In genomic region chr11:118820412-118821357, GRCh38 we compare ENCODE assay signal across 8 cellular contexts. TPM values are rescaled to one million over a fixed set of nuclear protein-coding genes. Genes with fewer than 3 reads are reported as not detected.
DNase-seq lines count a peak whose midpoint lies in the region; ATAC-seq and TF ChIP-seq lines count a peak whose summit lies in the region.

No MANE protein-coding gene starts in this region.

- no peak overlapping the region for H4K8ac ChIP-seq in mesendoderm (ENCODE audit: low read depth, low read length)

- no peak overlapping the region for H3K4me3 ChIP-seq in GM23338
- no peak overlapping the region for H3K4me3 ChIP-seq in mesendoderm (ENCODE audit: low read length)

- peaks cover 8% of the 10 kb centered on the region; the same call in 2 of the 3 replicates for H3K4me1 Mint-ChIP-seq in GM23338

- no peak overlapping the region for H4K5ac ChIP-seq in mesendoderm (ENCODE audit: low read length)

- no peak overlapping the region for H3K18ac ChIP-seq in mesendoderm (ENCODE audit: low read length)

- no peaks in the 10 kb centered on the region for H3K9me2 ChIP-seq in GM23338 (ENCODE audit: insufficient read depth)

- H2AK5ac ChIP-seq in mesendoderm (ENCODE audit: low read length) = no peak overlapping the region

- H3K36me3 ChIP-seq in GM23338 (ENCODE audit: insufficient read depth) (no peaks in the 10 kb centered on the region), mesendoderm (ENCODE audit: control insufficient read depth, insufficient read depth, low read length) (no peaks in the 10 kb centered on the region)

- H3K4me2 ChIP-seq in GM23338 (no peak overlapping the region), mesendoderm (ENCODE audit: low read length) (no peak overlapping the region)

- H3K27ac ChIP-seq in GM23338 (ENCODE audit: low read depth) (no peak overlapping the region), mesendoderm (ENCODE audit: low read depth, low read length) (no peak overlapping the region)

- peak; percentile 45 for DNase-seq in DMS 273 (lab: John Stamatoyannopoulos, UW; ENCODE audit: unreplicated experiment)
- DNase-seq in DMS 273 treated with DMSO at 0.1 percent for 48 hours (lab: John Stamatoyannopoulos, UW) = no peak
- DNase-seq in GM23338 (ENCODE audit: low spot score) = peak; percentile 46
- peak; percentile 86 for DNase-seq in NAMALWA (ENCODE audit: low spot score)
- peak; percentile 54 to 90 for DNase-seq in T47D (ENCODE audit: low read depth in 1 of 2, low spot score in 1 of 2)
- peak; percentile 9 for DNase-seq in mesendoderm
- DNase-seq in 8988T = no peak
- no peak for DNase-seq in activated gamma-delta T cell (lab: John Stamatoyannopoulos, UW)

- no peak overlapping the region for H3K56ac ChIP-seq in mesendoderm (ENCODE audit: low read length)

- no peak overlapping the region for H3K27ac Mint-ChIP-seq in GM23338

- no peaks in the 10 kb centered on the region for H3K79me1 ChIP-seq in mesendoderm (ENCODE audit: low read length)

- H2BK120ac ChIP-seq in mesendoderm (ENCODE audit: low read depth, low read length) = no peak overlapping the region

- no peak overlapping the region for H3K23ac ChIP-seq in mesendoderm (ENCODE audit: low read length)

- no peak overlapping the region for H3K4ac ChIP-seq in mesendoderm (ENCODE audit: low read depth, low read length)

- H3K79me2 ChIP-seq in GM23338 (replicated peaks; ENCODE audit: insufficient read depth) (no peaks in the 10 kb centered on the region), mesendoderm (ENCODE audit: control insufficient read depth, insufficient read depth, low read length) (no peaks in the 10 kb centered on the region)

- H3K27me3 ChIP-seq in GM23338 (ENCODE audit: insufficient read depth) (no peaks in the 10 kb centered on the region), mesendoderm (ENCODE audit: insufficient read depth, low read length, poor library complexity) (no peaks in the 10 kb centered on the region)

- no peak overlapping the region for H3K4me3 Mint-ChIP-seq in GM23338

- TF ChIP-seq CTCF in GM23338 (conservative IDR thresholded peaks at IDR 0.05; ENCODE audit: low read depth in 2 of 2) = no peak

- H2BK5ac ChIP-seq in mesendoderm (ENCODE audit: low read length) = no peak overlapping the region

- H3K4me1 ChIP-seq in GM23338 (ENCODE audit: insufficient read depth) (0 out of 2 replicates have a peak, but pooled peaks cover 3% of the 10 kb centered on the region), mesendoderm (ENCODE audit: control insufficient read depth, low read depth, low read length) (no peaks in the 10 kb centered on the region)

- no CpG with 5 or more reads among the region's 14 CpGs for WGBS in mesendoderm (ENCODE audit: extremely low coverage, insufficient coverage, low lambda C conversion rate)

- H3K36me3 Mint-ChIP-seq in GM23338 (ENCODE audit: low read depth) = no peaks in the 10 kb centered on the region

- H3K27me3 Mint-ChIP-seq in GM23338 (ENCODE audit: insufficient read depth, low read depth, poor library complexity) = peaks cover 3% of the 10 kb centered on the region

- H3F3A ChIP-seq in GM23338 (replicated peaks; ENCODE audit: low read depth) = no peaks in the 10 kb centered on the region; the same call in 1 of the 2 replicates

- H4K20me1 ChIP-seq in GM23338 (replicated peaks; ENCODE audit: insufficient read depth) = no peaks in the 10 kb centered on the region

- in situ Hi-C loops in T47D (cut with HindIII; ENCODE audit: low pct_unique_long_range_greater_than_20kb, low sequenced_read_pairs) = no loop called here

- H2AFZ ChIP-seq in GM23338 = peak overlapping the region; percentile 80; the same call in 1 of the 2 replicates

- peak; percentile 77 for ATAC-seq in GM23338

- no peaks in the 10 kb centered on the region for H3K9me3 Mint-ChIP-seq in GM23338

- no peak overlapping the region for H2BK15ac ChIP-seq in mesendoderm (replicated peaks; ENCODE audit: low read depth)

- H3K9ac ChIP-seq in mesendoderm (ENCODE audit: low read length) = no peak overlapping the region

TF ChIP-seq in GM23338, 12 proteins besides CTCF, POLR2A, EP300 and RAD21:
- TF ChIP-seq EZH2phosphoT487 (IDR thresholded peaks at IDR 0.05; ENCODE audit: unreplicated experiment) (no peak), ZNF114 (CRISPR knock-in tag; IDR thresholded peaks at IDR 0.05) (no peak), JUNB (IDR thresholded peaks at IDR 0.05; ENCODE audit: unreplicated experiment) (no peak), EZH2 (IDR thresholded peaks at IDR 0.05; ENCODE audit: low read depth, unreplicated experiment) (no peak), ZNF331 (CRISPR knock-in tag; IDR thresholded peaks at IDR 0.05; ENCODE audit: low read depth) (no peak)

RNA-seq across cellular contexts. Expression of gene DDX6, which starts 29.7 kb away (rescaled TPM):
- 205 and 253 TPM in 2 replicates for total RNA-seq in GM23338 (2014; rRNA removed; shearing (Covaris generic))
- 59.1 and 68.3 TPM in 2 replicates for polyA plus RNA-seq in GM23338 (2016; fragmentation: Nextera tagmentation; extraction: Ambion mirVana)
- 74.3 TPM for polyA plus RNA-seq in mesendoderm (2013, experiment 1 of 2)
- polyA plus RNA-seq in mesendoderm (2013, experiment 2 of 2) = 71.3 TPM

Comparison
In these comparisons a context has a peak if more than half of its experiments do, and no peak if none do; other contexts are left out.
1. DNase-seq: peak in DMS 273 (single experiment), GM23338 (single experiment), NAMALWA (single experiment), T47D (2 of 2) and mesendoderm (single experiment); none in DMS 273 treated with DMSO at 0.1 percent for 48 hours (single experiment), 8988T (single experiment) and activated gamma-delta T cell (single experiment).